ENCODE assay signal across 8 cellular contexts in the genomic region with DNA sequence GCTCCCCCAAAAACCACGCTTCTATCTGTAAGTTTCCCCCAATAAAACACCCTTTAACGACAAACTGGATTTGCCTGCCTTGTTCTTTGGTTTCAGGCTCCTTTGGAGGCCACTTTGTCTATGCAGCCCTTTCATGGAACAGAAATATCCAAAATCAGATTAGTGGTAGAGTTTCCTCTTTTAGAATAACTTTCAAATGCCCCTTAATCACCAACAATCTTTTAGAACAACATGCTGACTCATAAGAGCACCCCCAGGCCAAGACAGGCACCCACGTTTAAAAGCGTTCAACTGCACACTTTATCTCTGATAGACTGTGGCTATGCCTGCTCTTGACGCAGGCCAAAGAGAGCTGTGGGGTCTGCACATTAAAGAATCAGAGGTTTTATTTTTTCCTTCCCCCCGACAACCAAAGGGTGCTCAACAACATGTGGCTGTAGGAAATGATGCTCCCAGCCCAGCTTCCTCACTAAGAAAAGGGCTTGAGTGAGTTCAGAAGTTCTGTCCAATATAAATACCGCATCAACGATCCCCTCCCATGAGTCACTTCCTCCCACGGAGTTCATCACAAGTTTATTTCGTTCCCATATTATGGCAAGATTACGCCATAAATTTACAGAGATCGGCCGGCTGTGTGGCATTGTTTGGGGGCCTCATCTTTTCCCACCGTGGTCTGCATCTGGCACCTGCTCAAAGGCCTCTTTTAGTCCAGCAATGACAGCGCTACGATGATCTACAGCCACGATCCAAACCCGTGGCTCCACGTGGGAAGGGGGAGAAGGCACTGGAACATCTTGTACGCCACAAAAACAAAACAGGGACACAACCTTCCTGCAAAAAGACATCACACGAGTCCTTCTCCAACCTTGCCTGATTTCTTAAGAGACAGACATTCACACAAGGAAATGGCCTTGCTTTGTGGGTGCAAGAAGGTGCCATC.
DNase-seq lines count a peak whose midpoint lies in the region; ATAC-seq, FAIRE-seq and TF ChIP-seq lines count a peak whose summit lies in the region.

No MANE protein-coding gene starts in this region.

- DNase-seq in H54 (ENCODE audit: insufficient read length, low spot score): peak; percentile 81
- peak; percentile 73 for DNase-seq in SKM-1 treated with dmso at 0.1 percent for 144 hours (lab: John Stamatoyannopoulos, UW; ENCODE audit: unreplicated experiment)
- DNase-seq in effector memory CD8-positive, alpha-beta T cell: no peak
- DNase-seq in natural killer cell treated with Interleukin-12 subunit alpha and Interleukin-12 subunit beta and Interleukin-15 and Interleukin-18, amount 100 ng/mL, for 72 hours (ENCODE audit: low spot score): peak; percentile 65
- DNase-seq in HuH-7.5 (ENCODE audit: low spot score): no peak
- no peak for DNase-seq in midbrain (lab: John Stamatoyannopoulos, UW)
- DNase-seq in NCI-H2227 (lab: John Stamatoyannopoulos, UW; ENCODE audit: unreplicated experiment): no peak
- no peak for DNase-seq in WERI-Rb-1

- peak overlapping the region; percentile 33 to 65 for H3K4me3 Mint-ChIP-seq in effector memory CD8-positive, alpha-beta T cell
- H3K4me3 Mint-ChIP-seq in natural killer cell treated with Interleukin-12 subunit alpha and Interleukin-12 subunit beta and Interleukin-15 and Interleukin-18, amount 100 ng/mL, for 72 hours: peak overlapping the region; percentile 70

- peak; percentile 62 for ATAC-seq in effector memory CD8-positive, alpha-beta T cell (replicated peaks)
- peak; percentile 70 to 81 for ATAC-seq in natural killer cell treated with Interleukin-12 subunit alpha and Interleukin-12 subunit beta and Interleukin-15 and Interleukin-18, amount 100 ng/mL, for 72 hours

- peak overlapping the region; percentile 39 to 59 for H3K27ac Mint-ChIP-seq in effector memory CD8-positive, alpha-beta T cell
- H3K27ac Mint-ChIP-seq in natural killer cell treated with Interleukin-12 subunit alpha and Interleukin-12 subunit beta and Interleukin-15 and Interleukin-18, amount 100 ng/mL, for 72 hours: peak overlapping the region; percentile 72 to 82

- H3K27me3 Mint-ChIP-seq in effector memory CD8-positive, alpha-beta T cell: peaks cover 0 to 50% of the 10 kb centered on the region in 2 donors
- no peaks in the 10 kb centered on the region for H3K27me3 Mint-ChIP-seq in natural killer cell treated with Interleukin-12 subunit alpha and Interleukin-12 subunit beta and Interleukin-15 and Interleukin-18, amount 100 ng/mL, for 72 hours

- H3K36me3 Mint-ChIP-seq in effector memory CD8-positive, alpha-beta T cell (ENCODE audit: insufficient read depth): no peaks in the 10 kb centered on the region
- no peaks in the 10 kb centered on the region for H3K36me3 Mint-ChIP-seq in natural killer cell treated with Interleukin-12 subunit alpha and Interleukin-12 subunit beta and Interleukin-15 and Interleukin-18, amount 100 ng/mL, for 72 hours

- no peak for TF ChIP-seq CTCF in WERI-Rb-1 (IDR thresholded peaks at IDR 0.05; ENCODE audit: low read depth, low read length)

- no peaks in the 10 kb centered on the region for H3K9me3 Mint-ChIP-seq in effector memory CD8-positive, alpha-beta T cell
- no peaks in the 10 kb centered on the region for H3K9me3 Mint-ChIP-seq in natural killer cell treated with Interleukin-12 subunit alpha and Interleukin-12 subunit beta and Interleukin-15 and Interleukin-18, amount 100 ng/mL, for 72 hours

- H3K27ac ChIP-seq in WERI-Rb-1: no peak overlapping the region

- H3K27me3 ChIP-seq in WERI-Rb-1 (ENCODE audit: insufficient read depth, low read depth, severe bottlenecking): no peaks in the 10 kb centered on the region

- no peak for FAIRE-seq in H54 (lab: Jason Lieb, UNC)

- no peaks in the 10 kb centered on the region for H3K9me3 ChIP-seq in WERI-Rb-1 (ENCODE audit: severe bottlenecking)

- TF ChIP-seq POLR2A in H54 (IDR thresholded peaks at IDR 0.05; ENCODE audit: low read depth, low read length): no peak

- no peak overlapping the region for H3K4me3 ChIP-seq in WERI-Rb-1 (ENCODE audit: low read depth, low read length)

- peaks cover 3% of the 10 kb centered on the region; the same call in 1 of the 2 replicates for H3K36me3 ChIP-seq in WERI-Rb-1

- peaks cover 17 to 23% of the 10 kb centered on the region in 2 donors for H3K4me1 Mint-ChIP-seq in effector memory CD8-positive, alpha-beta T cell (ENCODE audit: low read depth in 2 of 2)
- H3K4me1 Mint-ChIP-seq in natural killer cell treated with Interleukin-12 subunit alpha and Interleukin-12 subunit beta and Interleukin-15 and Interleukin-18, amount 100 ng/mL, for 72 hours (ENCODE audit: low read depth in 2 of 2): peaks cover 41 to 45% of the 10 kb centered on the region in 2 donors

Comparison
In these comparisons a context has a peak if more than half of its experiments do, and no peak if none do; other contexts are left out.
1. DNase-seq: peak in H54 (single experiment), SKM-1 treated with dmso at 0.1 percent for 144 hours (single experiment) and natural killer cell treated with Interleukin-12 subunit alpha and Interleukin-12 subunit beta and Interleukin-15 and Interleukin-18, amount 100 ng/mL, for 72 hours (single experiment); none in effector memory CD8-positive, alpha-beta T cell (0 of 3), HuH-7.5 (single experiment), midbrain (single experiment), NCI-H2227 (single experiment) and WERI-Rb-1 (single experiment).